In the genomic region with DNA sequence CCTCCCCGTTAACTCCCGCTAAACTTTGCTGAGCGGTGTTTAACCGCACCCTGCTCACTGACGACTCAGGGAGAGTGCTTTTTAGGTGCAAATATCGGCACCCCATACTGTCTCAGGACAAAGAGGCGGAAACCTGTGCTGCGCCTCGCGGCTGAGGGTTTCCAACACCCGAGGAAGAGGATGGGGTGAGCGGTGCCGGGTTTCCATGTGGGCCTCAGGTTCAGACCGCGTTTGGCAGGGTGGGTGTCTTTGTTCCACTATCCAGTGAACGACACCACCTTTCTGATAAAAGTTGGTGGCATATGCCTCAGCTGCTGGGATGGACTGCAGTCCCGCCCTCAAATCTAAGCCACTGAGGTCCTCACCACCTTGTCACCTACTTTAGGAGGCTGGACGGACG, we compare ENCODE assay signal across 31 cellular contexts. TPM values are rescaled to one million over a fixed set of nuclear protein-coding genes. Genes with fewer than 3 reads are reported as not detected.
A peak's percentile ranks its signal among the peaks of the same experiment; 100 is the strongest.
DNase-seq lines count a peak whose midpoint lies in the region; ATAC-seq, FAIRE-seq and TF ChIP-seq lines count a peak whose summit lies in the region.
"Had no signal": no experiment of that assay in that cellular context is flagged by ENCODE, and none has a peak within 500 bp of the region (broad histone marks: within the 10 kb centered on the region; RNA-seq: fewer than 3 reads in every experiment).

No MANE protein-coding gene starts in this region.

- no peak overlapping the region for H3K27ac Mint-ChIP-seq in glutamatergic neuron (ENCODE audit: unreplicated experiment)
- H3K27ac Mint-ChIP-seq: CD4-positive, alpha-beta T cell; HFFc6 had no signal

- H3K4me3 ChIP-seq in RWPE2 (ENCODE audit: severe bottlenecking) (no peak overlapping the region), mucosa of stomach (ENCODE audit: low read length) (peak overlapping the region; percentile 3), transverse colon (no peak overlapping the region)
- H3K4me3 ChIP-seq: BLaER1, GM12878, GM23248, HAP-1 had no signal

- intact Hi-C loops in transverse colon (cut with DNase I; ENCODE audit: low total_unique reads), result no loop called here

- no peak for TF ChIP-seq POLR2A in transverse colon (IDR thresholded peaks at IDR 0.05)
- no peak for TF ChIP-seq POLR2A in GM12891 (IDR thresholded peaks at IDR 0.05; ENCODE audit: low read depth, low read length)

- H3K4me1 Mint-ChIP-seq in glutamatergic neuron (ENCODE audit: low read depth, unreplicated experiment), result peaks cover 30% of the 10 kb centered on the region

- peak overlapping the region; percentile 57 for H3K4me3 Mint-ChIP-seq in glutamatergic neuron (ENCODE audit: unreplicated experiment)
- H3K4me3 Mint-ChIP-seq: CD4-positive, alpha-beta T cell; HFFc6; IgD-negative memory B cell had no signal

- peaks cover 9% of the 10 kb centered on the region for H3K9me3 Mint-ChIP-seq in glutamatergic neuron (ENCODE audit: unreplicated experiment)
- H3K9me3 Mint-ChIP-seq: CD4-positive, alpha-beta T cell; HFFc6; IgD-negative memory B cell had no signal

- H3K36me3 Mint-ChIP-seq in glutamatergic neuron (ENCODE audit: unreplicated experiment), result no peaks in the 10 kb centered on the region

- peak overlapping the region; percentile 92 for H3K9ac ChIP-seq in mucosa of stomach (ENCODE audit: low read length)
- H3K9ac ChIP-seq: BLaER1, GM23248 had no signal

- H3K27ac ChIP-seq in RWPE2 (ENCODE audit: poor library complexity, severe bottlenecking) (no peak overlapping the region), transverse colon (peak overlapping the region in 3 of 4 donors; percentile 77 to 87 (median 84))
- H3K27ac ChIP-seq: BLaER1, GM23248 had no signal

- FAIRE-seq in GM12891 (lab: Jason Lieb, UNC), result no peak
- FAIRE-seq: A204.1, GM12878, GM19239 had no signal

- TF ChIP-seq EP300 in transverse colon (IDR thresholded peaks at IDR 0.05; ENCODE audit: low read depth), result no peak

- no peaks in the 10 kb centered on the region for H3K36me3 ChIP-seq in RWPE2 (ENCODE audit: low read depth)
- H3K36me3 ChIP-seq in mucosa of stomach (ENCODE audit: control insufficient read depth, insufficient read depth, low read length), result peaks cover 17% of the 10 kb centered on the region
- H3K36me3 ChIP-seq in transverse colon, result no peaks in the 10 kb centered on the region
- H3K36me3 ChIP-seq: BLaER1, HAP-1 had no signal

- in situ Hi-C loops in transverse colon (cut with MboI; ENCODE audit: low pct_ligation_motif_present in 1 of 4, low pct_unique_long_range_greater_than_20kb in 1 of 4, low sequenced_read_pairs in 3 of 4), result no loop called here

- 85 to 100% methylated on average over 1 to 19 of the region's 19 CpGs for WGBS in transverse colon (ENCODE audit: low coverage in 1 of 2), 2 donors

- H3K4me1 ChIP-seq in RWPE2 (ENCODE audit: insufficient read depth, poor library complexity, severe bottlenecking), result no peaks in the 10 kb centered on the region
- peaks cover 70% of the 10 kb centered on the region for H3K4me1 ChIP-seq in mucosa of stomach (ENCODE audit: control insufficient read depth, insufficient read depth, low read length)
- H3K4me1 ChIP-seq in transverse colon, result peaks cover 4 to 38% (median 18%) of the 10 kb centered on the region in 4 donors
- H3K4me1 ChIP-seq: HAP-1 had no signal

- peaks cover 8% of the 10 kb centered on the region for H3K27me3 Mint-ChIP-seq in glutamatergic neuron (ENCODE audit: unreplicated experiment)

- H3K9me3 ChIP-seq in RWPE2 (ENCODE audit: severe bottlenecking) (no peaks in the 10 kb centered on the region), mucosa of stomach (ENCODE audit: control insufficient read depth, low read length) (no peaks in the 10 kb centered on the region), transverse colon (no peaks in the 10 kb centered on the region)
- H3K9me3 ChIP-seq: BLaER1, HAP-1 had no signal

- no peak for TF ChIP-seq CTCF in RWPE2 (IDR thresholded peaks at IDR 0.05; ENCODE audit: poor library complexity, severe bottlenecking)
- TF ChIP-seq CTCF in glutamatergic neuron (IDR thresholded peaks at IDR 0.05; ENCODE audit: partially characterized antibody, unreplicated experiment), result no peak
- TF ChIP-seq CTCF in transverse colon (IDR thresholded peaks at IDR 0.05), result no peak

- H3K27me3 ChIP-seq in RWPE2 (ENCODE audit: insufficient read depth, poor library complexity, severe bottlenecking) (peaks cover 47% of the 10 kb centered on the region), mucosa of stomach (ENCODE audit: control insufficient read depth, insufficient read depth, low read length) (peaks cover 12% of the 10 kb centered on the region), transverse colon (peaks cover 20% of the 10 kb centered on the region)

- ATAC-seq in RWPE2 (ENCODE audit: low read depth) (no peak), GM19351 (IDR thresholded peaks at IDR 0.05; ENCODE audit: unreplicated experiment) (no peak), HG02763 (IDR thresholded peaks at IDR 0.05; ENCODE audit: unreplicated experiment) (no peak)
- ATAC-seq: GM12878, PC-3, Right ventricle myocardium inferior had no signal

- DNase-seq in RWPE2 (ENCODE audit: low spot score) (peak; percentile 38), glutamatergic neuron (peak; percentile 7), transverse colon (no peak), GM12891 (ENCODE audit: insufficient read length, low spot score) (no peak)
- DNase-seq: CD4-positive, alpha-beta T cell; DMS79; EL; GDM1; GM23248; HFFc6; NCI-H1048; NCI-H1417; NCI-H1694; NCI-H2029 treated with DMSO at 0.1 percent for 48 hours; NCI-H446 treated with DMSO at 0.1 percent for 48 hours; NCI-H526; NCI-H82; NK-92 treated with Interleukin-12 subunit alpha and Interleukin-12 subunit beta, amount 100 ng/mL, for 24 hours; PC-3 had no signal

TF ChIP-seq in GM12891, 5 proteins besides CTCF, POLR2A, EP300 and RAD21:
- no peak for TF ChIP-seq SPI1 (IDR thresholded peaks at IDR 0.05; ENCODE audit: low read depth, low read length)
- no peak for TF ChIP-seq PAX5 (IDR thresholded peaks at IDR 0.05; ENCODE audit: insufficient read depth, low read length, severe bottlenecking)
- TF ChIP-seq POLR2AphosphoS5 (IDR thresholded peaks at IDR 0.05; ENCODE audit: low read depth, low read length), result no peak
- no peak for TF ChIP-seq POU2F2 (IDR thresholded peaks at IDR 0.05; ENCODE audit: low read depth, low read length)
- no peak for TF ChIP-seq TAF1 (IDR thresholded peaks at IDR 0.05; ENCODE audit: low read depth, low read length)

RNA-seq across cellular contexts. Expression of a gene that starts 3.0 kb away (rescaled TPM):
- 36.9 TPM for total RNA-seq in glutamatergic neuron (ENCODE audit: unreplicated experiment)
- 10 to 100 TPM; 19.1 to 53.8 (median 30.7) TPM for total RNA-seq in transverse colon
- polyA plus RNA-seq in GM12891 (2012; ENCODE audit: low read depth, missing spikeins), result not detected
- total RNA-seq: CD4-positive, alpha-beta T cell; GM12878; HFFc6; PC-3; SK-MEL-5 had no signal
- polyA plus RNA-seq: AG04450, IgD-negative memory B cell had no signal

Comparison
In these comparisons a context has a peak if more than half of its experiments do, and no peak if none do; other contexts are left out.
1. DNase-seq: peak in RWPE2 (single experiment) and glutamatergic neuron (single experiment); none in transverse colon (single experiment) and GM12891 (single experiment).